In genomic region chr22:36362819-36363377, GRCh38 we compare ENCODE assay signal across 1 cellular context.
TF ChIP-seq lines count a peak whose summit lies in the region.

No MANE protein-coding gene starts in this region.

TF ChIP-seq in K562, 482 proteins besides CTCF, POLR2A, EP300 and RAD21 (continued from another document):
- TF ChIP-seq VEZF1 (CRISPR knock-in tag; IDR thresholded peaks at IDR 0.05) (0 out of 2 replicates have a peak, but pooled peaks have one; percentile 21), SNAPC5 (CRISPR knock-in tag; IDR thresholded peaks at IDR 0.05) (no peak), MBD2 (IDR thresholded peaks at IDR 0.05; ENCODE audit: borderline replicate concordance, low read depth) (no peak), ZFP36 (IDR thresholded peaks at IDR 0.05; ENCODE audit: low read depth, low read length, partially characterized antibody) (peak; percentile 44)
